Comparison of ENCODE assay signal across 8 cellular contexts in the genomic region with DNA sequence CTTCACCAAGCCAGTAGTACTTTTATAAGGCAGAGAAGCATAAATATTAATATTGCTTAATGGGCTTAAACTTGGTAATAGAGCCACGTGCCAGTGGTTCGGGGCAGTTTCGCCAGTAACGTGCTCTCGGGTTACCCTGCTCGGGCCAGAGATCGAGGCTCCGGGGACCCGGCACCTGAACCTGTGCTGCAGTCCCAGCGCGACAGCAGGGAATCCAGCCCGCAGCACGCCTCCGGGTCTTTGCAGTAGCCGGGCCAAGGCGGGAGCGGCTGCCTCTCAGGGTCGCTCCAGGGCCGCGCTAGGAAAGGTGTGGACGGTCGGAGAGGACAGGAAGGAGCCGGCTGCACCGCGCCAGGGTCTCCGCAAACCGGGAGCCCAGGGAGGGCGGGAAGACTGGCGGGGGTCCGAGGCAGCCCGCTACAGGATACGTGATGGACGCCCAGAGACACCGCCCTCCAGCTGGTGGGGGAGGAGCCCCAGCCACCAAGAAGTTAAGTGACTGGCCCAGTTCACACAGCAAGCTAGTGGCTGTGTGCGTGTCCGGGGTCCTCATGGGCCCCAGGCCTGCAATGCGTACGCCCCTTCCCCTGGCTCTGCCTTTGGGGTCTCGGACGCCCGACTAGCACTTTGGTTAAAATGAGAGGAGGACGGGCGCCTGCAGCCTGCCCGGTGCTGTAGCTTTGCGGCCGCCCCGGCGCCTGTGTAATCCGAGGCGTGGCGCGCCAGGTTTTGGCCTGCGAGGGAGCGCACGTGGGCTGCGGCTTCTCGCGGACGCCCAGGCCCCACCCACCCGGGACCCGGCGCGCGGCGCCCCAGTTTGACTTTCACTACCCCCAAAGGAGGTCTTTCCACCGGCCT. TPM values are rescaled to one million over a fixed set of nuclear protein-coding genes. Genes with fewer than 3 reads are reported as not detected.
DNase-seq lines count a peak whose midpoint lies in the region; ATAC-seq lines count a peak whose summit lies in the region.

No MANE protein-coding gene starts in this region.

- DNase-seq in CD4-positive, alpha-beta memory T cell: peak; percentile 92 to 94 (median 92)
- DNase-seq in NCI-H774 (lab: John Stamatoyannopoulos, UW) (peak; percentile 88), memory B cell (ENCODE audit: low spot score in 2 of 2) (peak; percentile 81 to 95)
- DNase-seq in activated CD8-positive, alpha-beta memory T cell treated with anti-CD3 and anti-CD28 coated beads for 1 hour (ENCODE audit: extremely low read depth in 1 of 2, low read depth in 1 of 2): peak; percentile 60 to 82
- peak; percentile 85 for DNase-seq in effector CD8-positive, alpha-beta T cell (lab: John Stamatoyannopoulos, UW)
- peak; percentile 83 for DNase-seq in stimulated activated CD8-positive, alpha-beta memory T cell treated with anti-CD3 and anti-CD28 coated beads, Interleukin-12 subunit alpha, Interleukin-12 subunit beta, amount 100 ng/mL, for 1 hour (ENCODE audit: low read depth)

- POLR2A ChIA-PET in CD4-positive, alpha-beta memory T cell (lab: Charles Lee; ENCODE audit: partially characterized antibody): interaction anchor here (0.8 to 3.8 kb wide), 32 partner anchors 8 to 813 kb away, joined by 3 to 25 read pairs (median 5); a partner anchor contains a TSS

- no peaks in the 10 kb centered on the region for H3K36me3 ChIP-seq in CD4-positive, alpha-beta memory T cell (ENCODE audit: insufficient read depth, low read length)

- no peaks in the 10 kb centered on the region for H3K27me3 ChIP-seq in CD4-positive, alpha-beta memory T cell (ENCODE audit: insufficient read depth, low read length)

- CTCF ChIA-PET in CD4-positive, alpha-beta memory T cell (lab: Charles Lee; ENCODE audit: partially characterized antibody): interaction anchor here (0.8 to 2.6 kb wide), 11 partner anchors 8 to 409 kb away, joined by 3 to 8 read pairs (median 4); no protein-coding TSS in a partner anchor

- peaks cover 0 to 12% of the 10 kb centered on the region in 2 donors for H3K36me3 Mint-ChIP-seq in CD4-positive, alpha-beta memory T cell
- H3K36me3 Mint-ChIP-seq in memory B cell: no peaks in the 10 kb centered on the region

- H3K27ac Mint-ChIP-seq in CD4-positive, alpha-beta memory T cell: peak overlapping the region; percentile 94 to 98 (median 97)
- H3K27ac Mint-ChIP-seq in memory B cell: peak overlapping the region; percentile 89

- peak overlapping the region; percentile 83 for H3K27ac ChIP-seq in CD4-positive, alpha-beta memory T cell (ENCODE audit: low read depth, low read length)

- H3K4me1 Mint-ChIP-seq in CD4-positive, alpha-beta memory T cell: peaks cover 23 to 43% (median 33%) of the 10 kb centered on the region in 4 donors
- H3K4me1 Mint-ChIP-seq in memory B cell: peaks cover 11% of the 10 kb centered on the region

- ATAC-seq in GM19438 (IDR thresholded peaks at IDR 0.05; ENCODE audit: low read depth, unreplicated experiment) (peak; percentile 52), HG03565 (IDR thresholded peaks at IDR 0.05; ENCODE audit: unreplicated experiment) (peak; percentile 37), memory B cell (ENCODE audit: low read depth) (peak; percentile 67)

- H3K4me3 Mint-ChIP-seq in CD4-positive, alpha-beta memory T cell: peak overlapping the region; percentile 92 to 98 (median 95)
- H3K4me3 Mint-ChIP-seq in memory B cell: peak overlapping the region; percentile 99

- H3K27me3 Mint-ChIP-seq in CD4-positive, alpha-beta memory T cell: no peaks in the 10 kb centered on the region
- no peaks in the 10 kb centered on the region for H3K27me3 Mint-ChIP-seq in memory B cell

- no peaks in the 10 kb centered on the region for H3K9me3 ChIP-seq in CD4-positive, alpha-beta memory T cell (ENCODE audit: control insufficient read depth in 1 of 2, low read length in 2 of 2)

- no peaks in the 10 kb centered on the region for H3K9me3 Mint-ChIP-seq in CD4-positive, alpha-beta memory T cell
- H3K9me3 Mint-ChIP-seq in memory B cell: no peaks in the 10 kb centered on the region

- intact Hi-C loops in CD4-positive, alpha-beta memory T cell (cut with micrococcal nuclease): loop anchor here (1.0 to 2.0 kb wide), 6 partner anchors 10 to 400 kb away; a partner anchor contains a TSS

- peak overlapping the region; percentile 43 to 86 for H3K4me3 ChIP-seq in CD4-positive, alpha-beta memory T cell (ENCODE audit: low read length in 2 of 2)

- H3K4me1 ChIP-seq in CD4-positive, alpha-beta memory T cell (ENCODE audit: insufficient read depth, low read length): peaks cover 34% of the 10 kb centered on the region

RNA-seq across cellular contexts. Expression of a gene that starts 1.2 kb away (rescaled TPM):
- total RNA-seq in CD4-positive, alpha-beta memory T cell: 10 to 100 TPM; 39.2 to 41.3 TPM
- 1 to 10 TPM; 1.9 to 5.6 TPM for polyA plus RNA-seq in CD4-positive, alpha-beta memory T cell

Comparison
In these comparisons a context has a peak if more than half of its experiments do, and no peak if none do; other contexts are left out.
1. Peak in every context shown above with its lines: DNase-seq, ATAC-seq, H3K4me3 ChIP-seq and H3K27ac ChIP-seq.